In the genomic region with DNA sequence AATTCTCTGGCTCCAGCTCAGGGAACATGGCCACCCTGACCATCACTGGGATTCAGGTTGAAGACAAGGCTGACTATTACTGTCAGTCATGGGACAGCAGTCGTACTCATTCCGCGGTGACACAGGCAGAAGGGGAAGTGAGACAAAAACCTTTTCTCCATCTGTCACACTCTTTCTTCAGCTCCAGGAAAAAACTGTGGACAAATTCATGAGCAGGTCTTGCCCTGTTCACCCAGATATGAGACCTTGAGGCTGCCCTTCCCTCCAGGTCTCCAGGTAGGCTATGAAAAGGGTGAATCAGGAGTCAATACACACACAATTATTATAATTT, we compare ENCODE assay signal across 1 cellular context.
TF ChIP-seq lines count a peak whose summit lies in the region.

No MANE protein-coding gene starts in this region.

TF ChIP-seq in GM12878, 131 proteins besides CTCF, POLR2A, EP300 and RAD21 (continued from another document):
- TF ChIP-seq, protein P1, sequence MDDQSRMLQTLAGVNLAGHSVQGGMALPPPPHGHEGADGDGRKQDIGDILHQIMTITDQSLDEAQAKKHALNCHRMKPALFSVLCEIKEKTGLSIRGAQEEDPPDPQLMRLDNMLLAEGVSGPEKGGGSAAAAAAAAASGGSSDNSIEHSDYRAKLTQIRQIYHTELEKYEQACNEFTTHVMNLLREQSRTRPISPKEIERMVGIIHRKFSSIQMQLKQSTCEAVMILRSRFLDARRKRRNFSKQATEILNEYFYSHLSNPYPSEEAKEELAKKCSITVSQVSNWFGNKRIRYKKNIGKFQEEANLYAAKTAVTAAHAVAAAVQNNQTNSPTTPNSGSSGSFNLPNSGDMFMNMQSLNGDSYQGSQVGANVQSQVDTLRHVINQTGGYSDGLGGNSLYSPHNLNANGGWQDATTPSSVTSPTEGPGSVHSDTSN (IDR thresholded peaks at IDR 0.05; ENCODE audit: insufficient replicate concordance, low read depth, low read length): peak; percentile 40
- TF ChIP-seq POLR2AphosphoS2 (IDR thresholded peaks at IDR 0.05; ENCODE audit: low read depth, low read length) (no peak), ZSCAN29 (IDR thresholded peaks at IDR 0.05) (no peak)
- TF ChIP-seq, protein P2, sequence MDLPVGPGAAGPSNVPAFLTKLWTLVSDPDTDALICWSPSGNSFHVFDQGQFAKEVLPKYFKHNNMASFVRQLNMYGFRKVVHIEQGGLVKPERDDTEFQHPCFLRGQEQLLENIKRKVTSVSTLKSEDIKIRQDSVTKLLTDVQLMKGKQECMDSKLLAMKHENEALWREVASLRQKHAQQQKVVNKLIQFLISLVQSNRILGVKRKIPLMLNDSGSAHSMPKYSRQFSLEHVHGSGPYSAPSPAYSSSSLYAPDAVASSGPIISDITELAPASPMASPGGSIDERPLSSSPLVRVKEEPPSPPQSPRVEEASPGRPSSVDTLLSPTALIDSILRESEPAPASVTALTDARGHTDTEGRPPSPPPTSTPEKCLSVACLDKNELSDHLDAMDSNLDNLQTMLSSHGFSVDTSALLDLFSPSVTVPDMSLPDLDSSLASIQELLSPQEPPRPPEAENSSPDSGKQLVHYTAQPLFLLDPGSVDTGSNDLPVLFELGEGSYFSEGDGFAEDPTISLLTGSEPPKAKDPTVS (IDR thresholded peaks at IDR 0.05; ENCODE audit: low read depth, low read length): no peak
